In genomic region chr7:2060701-2061100, GRCh38 we compare ENCODE assay signal across 23 cellular contexts.
"Had no signal": no experiment of that assay in that cellular context is flagged by ENCODE, and none has a peak within 500 bp of the region (broad histone marks: within the 10 kb centered on the region; RNA-seq: fewer than 3 reads in every experiment).

No MANE protein-coding gene starts in this region.

- H3K27ac ChIP-seq: colonic mucosa, dorsolateral prefrontal cortex, ovary, prostate gland, spleen, upper lobe of right lung had no signal

- H3K27me3 ChIP-seq: colonic mucosa, dorsolateral prefrontal cortex, ovary, spleen, upper lobe of right lung had no signal

- H3K4me3 ChIP-seq: colonic mucosa, dorsolateral prefrontal cortex, ovary, prostate gland, spleen, upper lobe of right lung had no signal

- H3K36me3 ChIP-seq: colonic mucosa, ovary, prostate gland, upper lobe of right lung had no signal

- DNase-seq: activated CD4-positive, alpha-beta memory T cell treated with anti-CD3 and anti-CD28 coated beads, Interleukin-2, amount 10 ng/mL, durations not matched to agents 7 days and 5 days; activated CD4-positive, alpha-beta T cell treated with anti-CD3 and anti-CD28 coated beads for 48 hours; activated effector memory CD4-positive, alpha-beta T cell treated with Interleukin-2 at 50 U/mL for 16 hours; activated naive CD4-positive, alpha-beta T cell treated with anti-CD3 and anti-CD28 coated beads for 36 hours; activated naive CD8-positive, alpha-beta T cell treated with anti-CD3 and anti-CD28 coated beads, Interleukin-2, amount 10 ng/mL, durations not matched to agents 7 days and 5 days; activated T-cell treated with anti-CD3 and anti-CD28 coated beads, Interleukin-2, amount 50 U/mL, for 72 hours; colonic mucosa; dorsolateral prefrontal cortex; effector memory CD8-positive, alpha-beta T cell; foreskin melanocyte; hippocampal formation; left ventricle myocardium superior; mammary epithelial cell; midbrain; natural killer cell; ovary; spleen; stimulated activated CD4-positive, alpha-beta T cell treated with anti-CD3 and anti-CD28 coated beads, Interleukin-4, amount 100 ng/mL, for 1 hour; stimulated activated naive CD4-positive, alpha-beta T cell treated with Interleukin-2 at 50 U/mL for 16 hours; SW 1271; T-helper 17 cell; upper lobe of right lung had no signal

- H3K9me3 ChIP-seq: colonic mucosa, ovary, prostate gland, upper lobe of right lung had no signal

- H3K4me1 ChIP-seq: prostate gland had no signal
